13 cellular contexts compared by ENCODE assay signal in genomic region chr9:129869585-129870501, GRCh38. TPM values are rescaled to one million over a fixed set of nuclear protein-coding genes. Genes with fewer than 3 reads are reported as not detected.
A peak's percentile ranks its signal among the peaks of the same experiment; 100 is the strongest.
DNase-seq lines count a peak whose midpoint lies in the region; ATAC-seq and TF ChIP-seq lines count a peak whose summit lies in the region.
"Had no signal": no experiment of that assay in that cellular context is flagged by ENCODE, and none has a peak within 500 bp of the region (broad histone marks: within the 10 kb centered on the region; RNA-seq: fewer than 3 reads in every experiment).

No MANE protein-coding gene starts in this region.

- no peak for ATAC-seq in stimulated activated memory B cell treated with anti-CD40 and anti-IgM and Interleukin-4, amounts not matched to agents 10 μg/mL and 1 μg/mL and 100 μg/mL, for 72 hours

- POLR2A ChIA-PET in activated CD4-positive, alpha-beta memory T cell treated with anti-CD3 and anti-CD28 coated beads, Interleukin-2, amount 10 ng/mL, durations not matched to agents 7 days and 5 days (lab: Charles Lee) = interaction anchor here (0.6 to 12.5 kb wide), 15 partner anchors 9 to 184 kb away, joined by 3 to 301 read pairs (median 5); partner anchors contain the start of genes C9orf78, FNBP1, GPR107 and USP20

- no peaks in the 10 kb centered on the region for H3K27me3 Mint-ChIP-seq in activated naive CD4-positive, alpha-beta T cell treated with anti-CD3 and anti-CD28 coated beads, Interleukin-2, amount 10 ng/mL, durations not matched to agents 7 days and 5 days
- no peaks in the 10 kb centered on the region for H3K27me3 Mint-ChIP-seq in activated CD4-positive, alpha-beta memory T cell treated with anti-CD3 and anti-CD28 coated beads, Interleukin-2, amount 10 ng/mL, durations not matched to agents 7 days and 5 days
- H3K27me3 Mint-ChIP-seq in glutamatergic neuron (ENCODE audit: unreplicated experiment) = peaks cover 14% of the 10 kb centered on the region
- H3K27me3 Mint-ChIP-seq in stimulated activated memory B cell treated with anti-CD40 and anti-IgM and Interleukin-4, amounts not matched to agents 10 μg/mL and 1 μg/mL and 100 μg/mL, for 72 hours = no peaks in the 10 kb centered on the region
- no peaks in the 10 kb centered on the region for H3K27me3 Mint-ChIP-seq in osteocyte (ENCODE audit: unreplicated experiment)

- peaks cover 79% of the 10 kb centered on the region for H3K4me1 Mint-ChIP-seq in activated naive CD4-positive, alpha-beta T cell treated with anti-CD3 and anti-CD28 coated beads, Interleukin-2, amount 10 ng/mL, durations not matched to agents 7 days and 5 days
- H3K4me1 Mint-ChIP-seq in activated CD4-positive, alpha-beta memory T cell treated with anti-CD3 and anti-CD28 coated beads, Interleukin-2, amount 10 ng/mL, durations not matched to agents 7 days and 5 days = peaks cover 76% of the 10 kb centered on the region
- H3K4me1 Mint-ChIP-seq in glutamatergic neuron (ENCODE audit: low read depth, unreplicated experiment) (peaks cover 15% of the 10 kb centered on the region), osteocyte (ENCODE audit: unreplicated experiment) (no peaks in the 10 kb centered on the region)
- H3K4me1 Mint-ChIP-seq in stimulated activated memory B cell treated with anti-CD40 and anti-IgM and Interleukin-4, amounts not matched to agents 10 μg/mL and 1 μg/mL and 100 μg/mL, for 72 hours = peaks cover 29% of the 10 kb centered on the region

- H3K9me3 Mint-ChIP-seq in activated naive CD4-positive, alpha-beta T cell treated with anti-CD3 and anti-CD28 coated beads, Interleukin-2, amount 10 ng/mL, durations not matched to agents 7 days and 5 days = no peaks in the 10 kb centered on the region
- H3K9me3 Mint-ChIP-seq in activated CD4-positive, alpha-beta memory T cell treated with anti-CD3 and anti-CD28 coated beads, Interleukin-2, amount 10 ng/mL, durations not matched to agents 7 days and 5 days = no peaks in the 10 kb centered on the region
- H3K9me3 Mint-ChIP-seq in glutamatergic neuron (ENCODE audit: unreplicated experiment) (peaks cover 18% of the 10 kb centered on the region), osteocyte (ENCODE audit: unreplicated experiment) (no peaks in the 10 kb centered on the region)
- no peaks in the 10 kb centered on the region for H3K9me3 Mint-ChIP-seq in stimulated activated memory B cell treated with anti-CD40 and anti-IgM and Interleukin-4, amounts not matched to agents 10 μg/mL and 1 μg/mL and 100 μg/mL, for 72 hours

- peak overlapping the region; percentile 92 for H3K27ac Mint-ChIP-seq in activated naive CD4-positive, alpha-beta T cell treated with anti-CD3 and anti-CD28 coated beads, Interleukin-2, amount 10 ng/mL, durations not matched to agents 7 days and 5 days
- peak overlapping the region; percentile 89 for H3K27ac Mint-ChIP-seq in activated CD4-positive, alpha-beta memory T cell treated with anti-CD3 and anti-CD28 coated beads, Interleukin-2, amount 10 ng/mL, durations not matched to agents 7 days and 5 days
- peak overlapping the region; percentile 28 for H3K27ac Mint-ChIP-seq in glutamatergic neuron (ENCODE audit: unreplicated experiment)
- peak overlapping the region; percentile 58 for H3K27ac Mint-ChIP-seq in stimulated activated memory B cell treated with anti-CD40 and anti-IgM and Interleukin-4, amounts not matched to agents 10 μg/mL and 1 μg/mL and 100 μg/mL, for 72 hours
- no peak overlapping the region for H3K27ac Mint-ChIP-seq in osteocyte (ENCODE audit: unreplicated experiment)

- peak; percentile 21 for DNase-seq in activated naive CD4-positive, alpha-beta T cell treated with anti-CD3 and anti-CD28 coated beads, Interleukin-2, amount 10 ng/mL, durations not matched to agents 7 days and 5 days
- DNase-seq in activated naive CD4-positive, alpha-beta T cell treated with Interleukin-2 at 50 U/mL for 16 hours = no peak
- no peak for DNase-seq in activated CD4-positive, alpha-beta memory T cell treated with anti-CD3 and anti-CD28 coated beads, Interleukin-2, amount 10 ng/mL, durations not matched to agents 7 days and 5 days
- DNase-seq in glutamatergic neuron (no peak), HUDEP-2 (lab: John Stamatoyannopoulos, UW; ENCODE audit: unreplicated experiment in 76 of 76) (no peak), ureter (ENCODE audit: low spot score) (no peak), osteocyte (ENCODE audit: extremely low spot score, unreplicated experiment) (no peak)
- DNase-seq: brain microvascular endothelial cell, IMR-90, NCI-H1105, NCI-H2171 treated with DMSO at 0.1 percent for 48 hours, SJCRH30 had no signal

- no peak for TF ChIP-seq CTCF in glutamatergic neuron (IDR thresholded peaks at IDR 0.05; ENCODE audit: partially characterized antibody, unreplicated experiment)
- TF ChIP-seq CTCF in osteocyte (IDR thresholded peaks at IDR 0.05) = no peak

- peaks cover 68% of the 10 kb centered on the region for H3K36me3 Mint-ChIP-seq in activated naive CD4-positive, alpha-beta T cell treated with anti-CD3 and anti-CD28 coated beads, Interleukin-2, amount 10 ng/mL, durations not matched to agents 7 days and 5 days
- peaks cover 74% of the 10 kb centered on the region for H3K36me3 Mint-ChIP-seq in activated CD4-positive, alpha-beta memory T cell treated with anti-CD3 and anti-CD28 coated beads, Interleukin-2, amount 10 ng/mL, durations not matched to agents 7 days and 5 days (ENCODE audit: low read depth)
- H3K36me3 Mint-ChIP-seq in glutamatergic neuron (ENCODE audit: unreplicated experiment) (peaks cover 4% of the 10 kb centered on the region), osteocyte (ENCODE audit: unreplicated experiment) (peaks cover 20% of the 10 kb centered on the region)
- H3K36me3 Mint-ChIP-seq in stimulated activated memory B cell treated with anti-CD40 and anti-IgM and Interleukin-4, amounts not matched to agents 10 μg/mL and 1 μg/mL and 100 μg/mL, for 72 hours = peaks cover 57% of the 10 kb centered on the region

- CTCF ChIA-PET in activated naive CD4-positive, alpha-beta T cell treated with anti-CD3 and anti-CD28 coated beads, Interleukin-2, amount 10 ng/mL, durations not matched to agents 7 days and 5 days (lab: Charles Lee) = interaction anchor here (1.2 to 2.7 kb wide), 3 partner anchors 12 to 31 kb away, joined by 3 to 15 read pairs (median 3); no protein-coding TSS in a partner anchor
- CTCF ChIA-PET in activated CD4-positive, alpha-beta memory T cell treated with anti-CD3 and anti-CD28 coated beads, Interleukin-2, amount 10 ng/mL, durations not matched to agents 7 days and 5 days (lab: Charles Lee) = interaction anchor here (0.8 to 3.4 kb wide), 3 partner anchors 15 to 168 kb away, joined by 3 to 13 read pairs (median 3); no protein-coding TSS in a partner anchor

- H3K4me3 Mint-ChIP-seq in activated naive CD4-positive, alpha-beta T cell treated with anti-CD3 and anti-CD28 coated beads, Interleukin-2, amount 10 ng/mL, durations not matched to agents 7 days and 5 days = peak overlapping the region; percentile 67
- peak overlapping the region; percentile 62 for H3K4me3 Mint-ChIP-seq in activated CD4-positive, alpha-beta memory T cell treated with anti-CD3 and anti-CD28 coated beads, Interleukin-2, amount 10 ng/mL, durations not matched to agents 7 days and 5 days
- peak overlapping the region; percentile 30 for H3K4me3 Mint-ChIP-seq in glutamatergic neuron (ENCODE audit: unreplicated experiment)
- no peak overlapping the region for H3K4me3 Mint-ChIP-seq in stimulated activated memory B cell treated with anti-CD40 and anti-IgM and Interleukin-4, amounts not matched to agents 10 μg/mL and 1 μg/mL and 100 μg/mL, for 72 hours
- no peak overlapping the region for H3K4me3 Mint-ChIP-seq in osteocyte (ENCODE audit: unreplicated experiment)

RNA-seq across cellular contexts. Expression of gene USP20, which starts 34.6 kb away (rescaled TPM):
- 10 to 100 TPM; 86.4 to 87.6 TPM for total RNA-seq in activated CD4-positive, alpha-beta memory T cell treated with anti-CD3 and anti-CD28 coated beads, Interleukin-2, amount 10 ng/mL, durations not matched to agents 7 days and 5 days
- total RNA-seq in glutamatergic neuron (ENCODE audit: unreplicated experiment) (93.5 TPM), ureter (42.1 TPM), osteocyte (31.2 and 32.6 TPM in 2 replicates)

RNA-seq across cellular contexts. Expression of gene C9orf78, which starts 34.8 kb away (rescaled TPM):
- total RNA-seq in activated CD4-positive, alpha-beta memory T cell treated with anti-CD3 and anti-CD28 coated beads, Interleukin-2, amount 10 ng/mL, durations not matched to agents 7 days and 5 days = 10 to 100 TPM; 61.6 to 66.2 TPM
- total RNA-seq in glutamatergic neuron (ENCODE audit: unreplicated experiment) (46.1 TPM), ureter (38.7 TPM), osteocyte (38.9 and 45.9 TPM in 2 replicates)

RNA-seq across cellular contexts. Expression of gene TOR1A, which starts 45.9 kb away (rescaled TPM):
- total RNA-seq in activated CD4-positive, alpha-beta memory T cell treated with anti-CD3 and anti-CD28 coated beads, Interleukin-2, amount 10 ng/mL, durations not matched to agents 7 days and 5 days = 10 to 100 TPM; 54.6 to 56.9 TPM
- 42.3 TPM for total RNA-seq in glutamatergic neuron (ENCODE audit: unreplicated experiment)
- total RNA-seq in ureter = 34.1 TPM
- total RNA-seq in osteocyte = 46.1 and 51.3 TPM in 2 replicates

Comparison
In these comparisons a context has a peak if more than half of its experiments do, and no peak if none do; other contexts are left out.
1. H3K4me3 Mint-ChIP-seq: peak in activated naive CD4-positive, alpha-beta T cell treated with anti-CD3 and anti-CD28 coated beads, Interleukin-2, amount 10 ng/mL, durations not matched to agents 7 days and 5 days (single experiment), activated CD4-positive, alpha-beta memory T cell treated with anti-CD3 and anti-CD28 coated beads, Interleukin-2, amount 10 ng/mL, durations not matched to agents 7 days and 5 days (single experiment) and glutamatergic neuron (single experiment); none in stimulated activated memory B cell treated with anti-CD40 and anti-IgM and Interleukin-4, amounts not matched to agents 10 μg/mL and 1 μg/mL and 100 μg/mL, for 72 hours (single experiment) and osteocyte (single experiment).